In genomic region chr17:40130352-40131042, GRCh38 we compare ENCODE assay signal across 12 cellular contexts. TPM values are rescaled to one million over a fixed set of nuclear protein-coding genes. Genes with fewer than 3 reads are reported as not detected.
DNase-seq lines count a peak whose midpoint lies in the region; ATAC-seq, FAIRE-seq and TF ChIP-seq lines count a peak whose summit lies in the region.
"Had no signal": no experiment of that assay in that cellular context is flagged by ENCODE, and none has a peak within 500 bp of the region (broad histone marks: within the 10 kb centered on the region; RNA-seq: fewer than 3 reads in every experiment).

No MANE protein-coding gene starts in this region.

- H3K9ac ChIP-seq in HepG2 (ENCODE audit: insufficient read depth, low read depth, low read length), result no peak overlapping the region
- H3K9ac ChIP-seq in subcutaneous abdominal adipose tissue (ENCODE audit: low read length in 5 of 5), result peak overlapping the region in 3 of 5 donors; percentile 0 to 61 (median 56)

- no peak overlapping the region for H2AFZ ChIP-seq in HepG2 (ENCODE audit: low read length)

- H3K9me3 ChIP-seq in HepG2 (ENCODE audit: low read length), result no peaks in the 10 kb centered on the region
- no peaks in the 10 kb centered on the region for H3K9me3 ChIP-seq in subcutaneous abdominal adipose tissue (ENCODE audit: control insufficient read depth in 5 of 5, low read length in 5 of 5)

- POLR2A ChIA-PET in HepG2 (lab: Yijun Ruan, JAX), result interaction anchor here (4.9 to 8.8 kb wide), 2 partner anchors 9 to 17 kb away, joined by 36 to 62 read pairs; partner anchors contain the start of gene CASC3

- ATAC-seq in HepG2, result no peak
- no peak for ATAC-seq in HG03354 (IDR thresholded peaks at IDR 0.05; ENCODE audit: poor library complexity, severe bottlenecking, unreplicated experiment)
- ATAC-seq in HG03039 (IDR thresholded peaks at IDR 0.05; ENCODE audit: unreplicated experiment), result no peak
- ATAC-seq: Panc1 had no signal

- H4K20me1 ChIP-seq in HepG2 (ENCODE audit: insufficient read depth, low read length), result peaks cover 3% of the 10 kb centered on the region

- intact Hi-C loops in HepG2 (cut with micrococcal nuclease; ENCODE audit: unreplicated experiment), result no loop called here

- H3K9me3 Mint-ChIP-seq in activated naive CD8-positive, alpha-beta T cell treated with anti-CD3 and anti-CD28 coated beads for 36 hours, result no peaks in the 10 kb centered on the region

- no peak overlapping the region for H3K4me3 Mint-ChIP-seq in activated naive CD8-positive, alpha-beta T cell treated with anti-CD3 and anti-CD28 coated beads for 36 hours

- peaks cover 12% of the 10 kb centered on the region for H3K79me2 ChIP-seq in HepG2 (ENCODE audit: insufficient read depth, low read length)

- 91% methylated on average over 7 of the region's 7 CpGs for WGBS in HepG2 (ENCODE audit: low lambda C conversion rate)

- peak; percentile 73 to 81 for DNase-seq in Kasumi-1 (lab: John Stamatoyannopoulos, UW)
- no peak for DNase-seq in activated naive CD8-positive, alpha-beta T cell treated with anti-CD3 and anti-CD28 coated beads for 36 hours
- no peak for DNase-seq in HepG2 (ENCODE audit: low spot score)
- DNase-seq in EL, result no peak
- DNase-seq: activated T-cell treated with anti-CD3 and anti-CD28 coated beads, Interleukin-2, amount 50 U/mL, for 48 hours; DMS79; NCI-H2171 had no signal

- H3K36me3 Mint-ChIP-seq in activated naive CD8-positive, alpha-beta T cell treated with anti-CD3 and anti-CD28 coated beads for 36 hours, result peaks cover 53% of the 10 kb centered on the region

- no peak for FAIRE-seq in HepG2 (lab: Jason Lieb, UNC)
- FAIRE-seq: urothelium cell line had no signal

- no peaks in the 10 kb centered on the region for H3K27me3 Mint-ChIP-seq in activated naive CD8-positive, alpha-beta T cell treated with anti-CD3 and anti-CD28 coated beads for 36 hours

- in situ Hi-C loops in HepG2 (cut with HindIII; ENCODE audit: extremely low pct_ligation_motif_present, low pct_unique_long_range_greater_than_20kb), result no loop called here

- TF ChIP-seq POLR2A in HepG2 (IDR thresholded peaks at IDR 0.05; ENCODE audit: insufficient read depth in 1 of 2, low read depth in 2 of 2, low read length in 2 of 2), result no peak

- CTCF ChIA-PET in HepG2 (lab: Yijun Ruan, JAX; ENCODE audit: low intra/inter-chr PET ratio, low total read pairs), result no interaction called here

- TF ChIP-seq CTCF in HepG2 (CRISPR knock-in tag; IDR thresholded peaks at IDR 0.05), result no peak

- TF ChIP-seq EP300 in HepG2 (IDR thresholded peaks at IDR 0.05; ENCODE audit: low read depth in 2 of 2, low read length in 2 of 2), result no peak
- TF ChIP-seq EP300 in HepG2 (CRISPR knock-in tag; IDR thresholded peaks at IDR 0.05; ENCODE audit: borderline replicate concordance), result no peak

- H3K4me1 Mint-ChIP-seq in activated naive CD8-positive, alpha-beta T cell treated with anti-CD3 and anti-CD28 coated beads for 36 hours, result peaks cover 21% of the 10 kb centered on the region

- H3K27me3 ChIP-seq in HepG2 (ENCODE audit: control insufficient read depth in 1 of 2, insufficient read depth in 2 of 2, low read length in 2 of 2), result no peaks in the 10 kb centered on the region
- no peaks in the 10 kb centered on the region for H3K27me3 ChIP-seq in subcutaneous abdominal adipose tissue (ENCODE audit: control insufficient read depth in 5 of 5, insufficient read depth in 4 of 5, low read length in 5 of 5)

- H3K36me3 ChIP-seq in HepG2 (replicated peaks in 1 of 2; ENCODE audit: control insufficient read depth in 1 of 2, insufficient read depth in 2 of 2, low read length in 2 of 2), result peaks cover 34 to 87% of the 10 kb centered on the region in 2 experiments
- H3K36me3 ChIP-seq in subcutaneous abdominal adipose tissue (ENCODE audit: control insufficient read depth in 5 of 5, insufficient read depth in 5 of 5, low read length in 5 of 5), result peaks cover 37 to 90% (median 77%) of the 10 kb centered on the region in 5 donors

- BruUV-seq in HepG2 (replicated peaks; lab: Mats Ljungman, UMichigan), result no TSS peak

- no peak overlapping the region for H3K4me2 ChIP-seq in HepG2 (ENCODE audit: low read depth, low read length)

- no peak for TF ChIP-seq RAD21 in HepG2 (CRISPR knock-in tag; IDR thresholded peaks at IDR 0.05)

- H3K4me3 ChIP-seq in HepG2 (replicated peaks in 1 of 3; ENCODE audit: insufficient read depth in 1 of 3, low read depth in 2 of 3, low read length in 3 of 3), result no peak overlapping the region
- no peak overlapping the region for H3K4me3 ChIP-seq in subcutaneous abdominal adipose tissue (ENCODE audit: low read depth in 1 of 5, low read length in 5 of 5)

- peak overlapping the region; percentile 3 for H3K27ac ChIP-seq in HepG2 (ENCODE audit: extremely low read length, insufficient read depth, low read length)
- no peak overlapping the region for H3K27ac ChIP-seq in subcutaneous abdominal adipose tissue (ENCODE audit: low read depth, low read length)

- H3K27ac Mint-ChIP-seq in activated naive CD8-positive, alpha-beta T cell treated with anti-CD3 and anti-CD28 coated beads for 36 hours, result peak overlapping the region; percentile 47

- H3K4me1 ChIP-seq in HepG2 (ENCODE audit: insufficient read depth, low read length), result peaks cover 23% of the 10 kb centered on the region
- peaks cover 0 to 8% (median 0%) of the 10 kb centered on the region in 5 donors for H3K4me1 ChIP-seq in subcutaneous abdominal adipose tissue (ENCODE audit: control insufficient read depth in 5 of 5, insufficient read depth in 5 of 5, low read length in 5 of 5)

RNA-seq across cellular contexts. Expression of gene MSL1, which starts 8.7 kb away (rescaled TPM):
- 10 to 100 TPM; 62.7 to 66.7 TPM for total RNA-seq in activated naive CD8-positive, alpha-beta T cell treated with anti-CD3 and anti-CD28 coated beads for 36 hours
- total RNA-seq in HepG2 (2016; rRNA removed; fragmentation: Illumina TruSeq; extraction: Trizol), result 76.1 and 88.5 TPM in 2 replicates
- total RNA-seq in HepG2 (2016; cell fraction: cytosol; rRNA removed; fragmentation: Illumina TruSeq; extraction: Trizol; ENCODE audit: low read depth), result 23.3 and 23.6 TPM in 2 replicates
- 62.6 and 89.2 TPM in 2 replicates for total RNA-seq in HepG2 (2016; cell fraction: insoluble cytoplasmic fraction; rRNA removed; fragmentation: Illumina TruSeq; extraction: Trizol)
- 50.5 and 57.1 TPM in 2 replicates for total RNA-seq in HepG2 (2016; cell fraction: membrane; rRNA removed; fragmentation: Illumina TruSeq; extraction: Trizol)
- 82.0 and 93.0 TPM in 2 replicates for total RNA-seq in HepG2 (2016; cell fraction: nucleus; rRNA removed; fragmentation: Illumina TruSeq; extraction: Trizol)
- 54.6 and 63.8 TPM in 2 replicates for polyA plus RNA-seq in HepG2 (2011; rRNA removed)
- 19.7 and 28.8 TPM in 2 replicates for polyA plus RNA-seq in HepG2 (2011; cell fraction: cytosol; rRNA removed)
- polyA plus RNA-seq in HepG2 (2011; cell fraction: nucleus; rRNA removed), result 90.9 and 114 TPM in 2 replicates
- polyA plus RNA-seq in HepG2 (2012), result 89.3 and 98.8 TPM in 2 replicates
- polyA plus RNA-seq in HepG2 (2016; cell fraction: cytosol; fragmentation: Illumina TruSeq; extraction: Trizol; ENCODE audit: low read depth), result 10.1 and 10.5 TPM in 2 replicates
- polyA plus RNA-seq in HepG2 (2016; cell fraction: insoluble cytoplasmic fraction; fragmentation: Illumina TruSeq; extraction: Trizol; ENCODE audit: low read depth), result 77.5 and 94.3 TPM in 2 replicates
- 34.7 and 36.6 TPM in 2 replicates for polyA plus RNA-seq in HepG2 (2016; cell fraction: membrane; fragmentation: Illumina TruSeq; extraction: Trizol; ENCODE audit: low read depth)
- 173 TPM in 2 replicates for polyA plus RNA-seq in HepG2 (2016; cell fraction: nucleus; fragmentation: Illumina TruSeq; extraction: Trizol; ENCODE audit: insufficient read depth, low read depth)
- 21.1 and 21.8 TPM in 2 replicates for polyA minus RNA-seq in HepG2 (2011; rRNA and poly(A)+ RNA removed; ENCODE audit: low replicate concordance)
- polyA minus RNA-seq in HepG2 (2011; cell fraction: cytosol; rRNA and poly(A)+ RNA removed), result 50.3 and 50.4 TPM in 2 replicates
- polyA minus RNA-seq in HepG2 (2011; cell fraction: nucleus; rRNA and poly(A)+ RNA removed), result 107 and 131 TPM in 2 replicates

RNA-seq across cellular contexts. Expression of gene CASC3, which starts 9.8 kb away (rescaled TPM):
- 10 to 100 TPM; 74.5 to 77.0 TPM for total RNA-seq in activated naive CD8-positive, alpha-beta T cell treated with anti-CD3 and anti-CD28 coated beads for 36 hours
- total RNA-seq in HepG2 (2016; rRNA removed; fragmentation: Illumina TruSeq; extraction: Trizol), result 29.6 and 30.8 TPM in 2 replicates
- 27.8 and 32.3 TPM in 2 replicates for total RNA-seq in HepG2 (2016; cell fraction: cytosol; rRNA removed; fragmentation: Illumina TruSeq; extraction: Trizol; ENCODE audit: low read depth)
- 26.4 and 32.2 TPM in 2 replicates for total RNA-seq in HepG2 (2016; cell fraction: insoluble cytoplasmic fraction; rRNA removed; fragmentation: Illumina TruSeq; extraction: Trizol)
- total RNA-seq in HepG2 (2016; cell fraction: membrane; rRNA removed; fragmentation: Illumina TruSeq; extraction: Trizol), result 28.8 and 30.1 TPM in 2 replicates
- total RNA-seq in HepG2 (2016; cell fraction: nucleus; rRNA removed; fragmentation: Illumina TruSeq; extraction: Trizol), result 30.8 and 38.1 TPM in 2 replicates
- 60.9 and 62.9 TPM in 2 replicates for polyA plus RNA-seq in HepG2 (2011; rRNA removed)
- 25.1 and 35.9 TPM in 2 replicates for polyA plus RNA-seq in HepG2 (2011; cell fraction: cytosol; rRNA removed)
- polyA plus RNA-seq in HepG2 (2011; cell fraction: nucleus; rRNA removed), result 142 and 152 TPM in 2 replicates
- polyA plus RNA-seq in HepG2 (2012), result 70.7 and 76.1 TPM in 2 replicates
- polyA plus RNA-seq in HepG2 (2016; cell fraction: cytosol; fragmentation: Illumina TruSeq; extraction: Trizol; ENCODE audit: low read depth), result 5.4 and 6.1 TPM in 2 replicates
- 32.0 and 41.3 TPM in 2 replicates for polyA plus RNA-seq in HepG2 (2016; cell fraction: insoluble cytoplasmic fraction; fragmentation: Illumina TruSeq; extraction: Trizol; ENCODE audit: low read depth)
- polyA plus RNA-seq in HepG2 (2016; cell fraction: membrane; fragmentation: Illumina TruSeq; extraction: Trizol; ENCODE audit: low read depth), result 18.7 and 20.0 TPM in 2 replicates
- polyA plus RNA-seq in HepG2 (2016; cell fraction: nucleus; fragmentation: Illumina TruSeq; extraction: Trizol; ENCODE audit: insufficient read depth, low read depth), result 74.6 and 84.0 TPM in 2 replicates
- 60.8 and 70.8 TPM in 2 replicates for polyA minus RNA-seq in HepG2 (2011; rRNA and poly(A)+ RNA removed; ENCODE audit: low replicate concordance)
- polyA minus RNA-seq in HepG2 (2011; cell fraction: cytosol; rRNA and poly(A)+ RNA removed), result 20.8 and 24.8 TPM in 2 replicates
- polyA minus RNA-seq in HepG2 (2011; cell fraction: nucleus; rRNA and poly(A)+ RNA removed), result 59.5 and 60.8 TPM in 2 replicates

RNA-seq across cellular contexts. Expression of gene NR1D1, which starts 30.1 kb away (rescaled TPM):
- total RNA-seq in activated naive CD8-positive, alpha-beta T cell treated with anti-CD3 and anti-CD28 coated beads for 36 hours, result 1 to 10 TPM; 4.8 to 5.8 TPM
- 1.4 and 2.1 TPM in 2 replicates for total RNA-seq in HepG2 (2016; rRNA removed; fragmentation: Illumina TruSeq; extraction: Trizol)
- 0.88 and 1.1 TPM in 2 replicates for total RNA-seq in HepG2 (2016; cell fraction: cytosol; rRNA removed; fragmentation: Illumina TruSeq; extraction: Trizol; ENCODE audit: low read depth)
- total RNA-seq in HepG2 (2016; cell fraction: insoluble cytoplasmic fraction; rRNA removed; fragmentation: Illumina TruSeq; extraction: Trizol), result 1.2 and 1.8 TPM in 2 replicates
- total RNA-seq in HepG2 (2016; cell fraction: membrane; rRNA removed; fragmentation: Illumina TruSeq; extraction: Trizol), result 2.2 and 2.4 TPM in 2 replicates
- total RNA-seq in HepG2 (2016; cell fraction: nucleus; rRNA removed; fragmentation: Illumina TruSeq; extraction: Trizol), result 3.4 and 4.3 TPM in 2 replicates
- polyA plus RNA-seq in HepG2 (2011; rRNA removed), result 2.7 and 3.6 TPM in 2 replicates
- 1.5 and 1.6 TPM in 2 replicates for polyA plus RNA-seq in HepG2 (2011; cell fraction: cytosol; rRNA removed)
- polyA plus RNA-seq in HepG2 (2011; cell fraction: nucleus; rRNA removed), result 20.3 and 22.7 TPM in 2 replicates
- 11.1 and 19.6 TPM in 2 replicates for polyA plus RNA-seq in HepG2 (2012)
- polyA plus RNA-seq in HepG2 (2016; cell fraction: cytosol; fragmentation: Illumina TruSeq; extraction: Trizol; ENCODE audit: low read depth), result 0.95 and 1.1 TPM in 2 replicates
- 3.8 and 5.8 TPM in 2 replicates for polyA plus RNA-seq in HepG2 (2016; cell fraction: insoluble cytoplasmic fraction; fragmentation: Illumina TruSeq; extraction: Trizol; ENCODE audit: low read depth)
- polyA plus RNA-seq in HepG2 (2016; cell fraction: membrane; fragmentation: Illumina TruSeq; extraction: Trizol; ENCODE audit: low read depth), result 2.5 and 3.4 TPM in 2 replicates
- polyA plus RNA-seq in HepG2 (2016; cell fraction: nucleus; fragmentation: Illumina TruSeq; extraction: Trizol; ENCODE audit: insufficient read depth, low read depth), result 9.5 and 10.0 TPM in 2 replicates
- 3.3 and 6.7 TPM in 2 replicates for polyA minus RNA-seq in HepG2 (2011; rRNA and poly(A)+ RNA removed; ENCODE audit: low replicate concordance)
- 4.5 and 6.5 TPM in 2 replicates for polyA minus RNA-seq in HepG2 (2011; cell fraction: cytosol; rRNA and poly(A)+ RNA removed)
- polyA minus RNA-seq in HepG2 (2011; cell fraction: nucleus; rRNA and poly(A)+ RNA removed), result 7.6 and 8.1 TPM in 2 replicates

RNA-seq across cellular contexts. Expression of gene RAPGEFL1, which starts 46.8 kb away (rescaled TPM):
- 1 to 10 TPM; 4.3 to 5.1 TPM for total RNA-seq in activated naive CD8-positive, alpha-beta T cell treated with anti-CD3 and anti-CD28 coated beads for 36 hours
- total RNA-seq in HepG2 (2016; rRNA removed; fragmentation: Illumina TruSeq; extraction: Trizol), result 1.1 and 4.5 TPM in 2 replicates
- 1.5 and 1.9 TPM in 2 replicates for total RNA-seq in HepG2 (2016; cell fraction: cytosol; rRNA removed; fragmentation: Illumina TruSeq; extraction: Trizol; ENCODE audit: low read depth)
- total RNA-seq in HepG2 (2016; cell fraction: insoluble cytoplasmic fraction; rRNA removed; fragmentation: Illumina TruSeq; extraction: Trizol), result 1.3 and 2.7 TPM in 2 replicates
- 1.7 TPM in 2 replicates for total RNA-seq in HepG2 (2016; cell fraction: membrane; rRNA removed; fragmentation: Illumina TruSeq; extraction: Trizol)
- total RNA-seq in HepG2 (2016; cell fraction: nucleus; rRNA removed; fragmentation: Illumina TruSeq; extraction: Trizol), result 4.2 and 4.8 TPM in 2 replicates
- polyA plus RNA-seq in HepG2 (2011; rRNA removed), result 7.3 and 7.8 TPM in 2 replicates
- 1.8 and 1.9 TPM in 2 replicates for polyA plus RNA-seq in HepG2 (2011; cell fraction: cytosol; rRNA removed)
- polyA plus RNA-seq in HepG2 (2011; cell fraction: nucleus; rRNA removed), result 53.9 and 60.7 TPM in 2 replicates
- polyA plus RNA-seq in HepG2 (2012), result 6.4 and 8.2 TPM in 2 replicates
- polyA plus RNA-seq in HepG2 (2016; cell fraction: cytosol; fragmentation: Illumina TruSeq; extraction: Trizol; ENCODE audit: low read depth), result 0.27 and 0.35 TPM in 2 replicates
- polyA plus RNA-seq in HepG2 (2016; cell fraction: insoluble cytoplasmic fraction; fragmentation: Illumina TruSeq; extraction: Trizol; ENCODE audit: low read depth), result 1.6 and 2.4 TPM in 2 replicates
- 0.85 and 0.91 TPM in 2 replicates for polyA plus RNA-seq in HepG2 (2016; cell fraction: membrane; fragmentation: Illumina TruSeq; extraction: Trizol; ENCODE audit: low read depth)
- 23.6 and 26.4 TPM in 2 replicates for polyA plus RNA-seq in HepG2 (2016; cell fraction: nucleus; fragmentation: Illumina TruSeq; extraction: Trizol; ENCODE audit: insufficient read depth, low read depth)
- 4.9 and 19.9 TPM in 2 replicates for polyA minus RNA-seq in HepG2 (2011; rRNA and poly(A)+ RNA removed; ENCODE audit: low replicate concordance)
- 0.53 and 1.3 TPM in 2 replicates for polyA minus RNA-seq in HepG2 (2011; cell fraction: cytosol; rRNA and poly(A)+ RNA removed)
- polyA minus RNA-seq in HepG2 (2011; cell fraction: nucleus; rRNA and poly(A)+ RNA removed), result 10.6 and 13.8 TPM in 2 replicates

Comparison
In these comparisons a context has a peak if more than half of its experiments do, and no peak if none do; other contexts are left out.
1. DNase-seq: peak in Kasumi-1 (2 of 2); none in activated naive CD8-positive, alpha-beta T cell treated with anti-CD3 and anti-CD28 coated beads for 36 hours (single experiment), HepG2 (single experiment) and EL (single experiment).